7 cellular contexts compared by ENCODE assay signal in the genomic region with DNA sequence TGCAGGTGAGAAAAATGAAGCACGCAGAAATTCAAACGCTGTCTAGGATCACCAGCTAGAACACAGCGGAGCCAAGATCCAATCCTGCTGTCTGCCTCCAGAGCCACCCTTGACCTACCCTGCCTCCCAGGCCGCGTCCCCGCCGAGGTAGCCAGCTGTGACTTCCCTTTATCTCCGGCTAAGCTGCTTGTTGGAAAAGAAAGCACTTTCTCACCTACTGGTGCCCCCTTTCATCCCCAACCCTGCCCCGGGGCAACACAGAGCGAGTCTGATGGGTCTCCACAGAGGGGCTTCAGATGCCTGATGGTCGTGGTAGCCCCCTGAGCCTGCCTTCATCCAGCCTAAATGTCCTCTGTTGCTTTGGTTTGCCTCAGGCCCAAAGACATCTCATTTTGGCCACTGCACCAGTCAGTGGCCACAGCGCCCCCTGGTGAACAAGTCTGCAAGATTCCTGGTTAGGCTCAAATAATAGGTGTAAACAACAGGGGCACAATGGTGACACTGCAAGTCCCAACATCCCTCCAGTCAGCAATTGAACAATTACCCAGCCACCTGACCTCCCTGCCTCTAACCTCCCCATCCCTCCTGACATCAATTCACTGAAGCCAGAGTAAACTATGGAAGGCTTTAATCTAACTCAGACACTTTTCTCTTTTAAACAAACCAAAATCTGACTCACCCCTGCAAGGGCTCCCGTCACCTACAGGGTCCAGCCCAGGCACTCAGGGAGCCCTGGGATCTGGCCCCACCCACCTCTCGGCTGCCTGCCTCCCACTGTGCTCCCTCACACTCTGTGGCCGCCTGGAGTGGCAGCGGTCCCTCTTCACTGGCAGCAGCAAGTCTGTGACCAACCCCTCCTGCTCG. TPM values are rescaled to one million over a fixed set of nuclear protein-coding genes. Genes with fewer than 3 reads are reported as not detected.
DNase-seq lines count a peak whose midpoint lies in the region; ATAC-seq, FAIRE-seq and TF ChIP-seq lines count a peak whose summit lies in the region.

No MANE protein-coding gene starts in this region.

- H3K27ac ChIP-seq in thyroid gland, result peak overlapping the region in 1 of 3 donors; percentile 22

- intact Hi-C loops in thyroid gland (cut with DNase I), result no loop called here

- H3K36me3 ChIP-seq in thyroid gland, result no peaks in the 10 kb centered on the region

- H3K4me3 ChIP-seq in fibroblast of pulmonary artery (replicated peaks; ENCODE audit: low read depth, low read length) (no peak overlapping the region), thyroid gland (replicated peaks in 1 of 3) (no peak overlapping the region)

- peak; percentile 85 for TF ChIP-seq CTCF in GM10266 (IDR thresholded peaks at IDR 0.05; ENCODE audit: control insufficient read depth, insufficient read depth, low read depth, missing control alignments)
- peak; percentile 86 for TF ChIP-seq CTCF in fibroblast of pulmonary artery (IDR thresholded peaks at IDR 0.05; ENCODE audit: low read length, missing control alignments)
- peak in 5 of 6 experiments; percentile 53 to 75 (median 67) for TF ChIP-seq CTCF in thyroid gland (IDR thresholded peaks at IDR 0.05)

- no peaks in the 10 kb centered on the region for H3K9me3 ChIP-seq in thyroid gland

- peak; percentile 81 for DNase-seq in GM10266 (ENCODE audit: extremely low spot score)
- peak; percentile 45 for DNase-seq in RCC 7860 (ENCODE audit: low spot score)
- peak; percentile 20 for DNase-seq in activated T-helper 1 cell treated with Interleukin-2 at 50 U/mL for 16 hours (ENCODE audit: low read depth)
- peak; percentile 78 for DNase-seq in fibroblast of pulmonary artery (ENCODE audit: low read depth)
- peak; percentile 40 for DNase-seq in occipital lobe (lab: John Stamatoyannopoulos, UW)
- peak; percentile 66 to 74 for DNase-seq in thyroid gland

- FAIRE-seq in RCC 7860 (lab: Jason Lieb, UNC), result no peak

- WGBS in thyroid gland, 2 donors, result 59 to 62% methylated on average over 15 to 17 of the region's 17 CpGs

- no peak for TF ChIP-seq POLR2A in thyroid gland (IDR thresholded peaks at IDR 0.05)

- H3K27me3 ChIP-seq in thyroid gland, result no peaks in the 10 kb centered on the region

- H3K4me1 ChIP-seq in thyroid gland, result peaks cover 0 to 26% of the 10 kb centered on the region in 2 donors

- ATAC-seq in HG03354 (IDR thresholded peaks at IDR 0.05; ENCODE audit: poor library complexity, severe bottlenecking, unreplicated experiment), result peak; percentile 64

RNA-seq across cellular contexts. Expression of a gene that starts 27.3 kb away (rescaled TPM):
- total RNA-seq in occipital lobe (0.31 TPM), thyroid gland (under 1 TPM in 1 of 4 donors, not detected in 3; 0.58 TPM)

RNA-seq across cellular contexts. Expression of a gene that starts 51.4 kb away (rescaled TPM):
- 50.2 TPM for total RNA-seq in occipital lobe
- total RNA-seq in thyroid gland, result 10 to 100 TPM; 49.6 to 62.1 (median 54.4) TPM

Comparison
In these comparisons a context has a peak if more than half of its experiments do, and no peak if none do; other contexts are left out.
1. DNase-seq: peak in every context shown above with its lines; median percentile 81 in GM10266; 78 in fibroblast of pulmonary artery; 70 in thyroid gland; 45 in RCC 7860; 40 in occipital lobe; 20 in activated T-helper 1 cell treated with Interleukin-2 at 50 U/mL for 16 hours.